8 cellular contexts compared by ENCODE assay signal in the genomic region with DNA sequence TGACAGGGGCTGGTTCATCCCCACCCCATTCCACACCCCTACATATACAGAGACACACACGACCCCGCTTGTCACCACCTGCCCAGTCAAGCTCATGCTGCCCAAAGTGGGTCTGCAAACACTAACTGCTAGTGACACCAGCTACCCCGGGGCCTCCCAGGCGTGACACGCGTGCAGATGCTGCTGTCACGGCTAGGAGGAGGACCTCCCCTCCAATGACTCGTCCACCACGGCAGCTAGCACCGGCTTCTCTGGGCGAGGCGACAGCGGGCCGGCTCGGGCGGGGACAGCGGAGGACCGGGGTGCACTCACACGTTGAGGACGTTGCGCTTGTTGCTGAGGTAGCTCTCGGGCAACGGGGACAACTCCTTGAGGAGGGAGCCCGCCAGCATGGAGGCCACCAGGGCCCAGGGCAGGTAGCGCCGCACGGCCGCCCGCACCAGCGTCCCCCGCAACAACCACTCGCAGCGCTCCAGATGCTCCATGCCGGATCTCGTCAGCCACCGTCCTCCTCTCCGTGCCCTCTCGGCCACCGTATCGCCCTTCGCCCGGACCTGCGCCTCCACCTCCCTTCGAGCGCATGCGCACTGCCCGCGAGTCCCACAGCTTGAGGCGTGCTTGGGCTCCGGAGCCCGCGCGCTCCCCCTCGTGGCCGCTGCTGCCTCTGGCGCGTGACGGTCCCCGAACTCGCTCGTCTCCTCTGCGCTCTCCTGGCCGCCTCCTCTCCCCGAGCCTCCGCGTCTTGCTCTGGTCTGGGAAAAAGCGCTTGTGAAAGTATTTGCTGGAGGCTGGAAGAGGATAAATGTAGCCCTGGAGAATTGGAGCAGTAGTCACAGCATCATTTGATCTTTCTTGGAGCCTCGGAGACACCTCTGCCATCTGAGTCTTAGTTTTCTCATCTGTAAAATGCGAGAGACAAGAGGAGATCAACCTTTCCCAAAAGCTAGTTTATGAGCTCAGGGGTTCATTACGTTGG. TPM values are rescaled to one million over a fixed set of nuclear protein-coding genes. Genes with fewer than 3 reads are reported as not detected.
A peak's percentile ranks its signal among the peaks of the same experiment; 100 is the strongest.
DNase-seq lines count a peak whose midpoint lies in the region; ATAC-seq, FAIRE-seq and TF ChIP-seq lines count a peak whose summit lies in the region.

TSS of gene FITM2 (minus strand) at position 539 of the 976 bp plus-strand sequence. CDS start at position 485, 54 bp downstream.

- no peaks in the 10 kb centered on the region for H3K9me3 ChIP-seq in right cardiac atrium (ENCODE audit: control insufficient read depth, low read length)

- FAIRE-seq in urothelium cell line (lab: Jason Lieb, UNC) = peak; percentile 93

- peak within 1 kb of the TSS; percentile 83 for H3K27ac Mint-ChIP-seq in T-helper 1 cell treated with Interleukin-12 subunit alpha and Interleukin-12 subunit beta and Interleukin-4 antibody, amounts not matched to agents 30 μg/mL and 1 μg/mL, for 36 hours

- WGBS in right cardiac atrium = 2% methylated on average over 70 of the region's 70 CpGs

- DNase-seq in NCI-H1694 (lab: John Stamatoyannopoulos, UW) (peak; percentile 75), anterior cingulate cortex (lab: John Stamatoyannopoulos, UW) (peak; percentile 80 to 98 (median 94)), right cardiac atrium (peak; percentile 99 to 100 (median 100)), pulmonary artery endothelial cell (ENCODE audit: low read depth, low spot score) (peak; percentile 84), urothelium cell line (ENCODE audit: low spot score) (peak; percentile 100)

- no peaks in the 10 kb centered on the region for H3K9me3 Mint-ChIP-seq in T-helper 1 cell treated with Interleukin-12 subunit alpha and Interleukin-12 subunit beta and Interleukin-4 antibody, amounts not matched to agents 30 μg/mL and 1 μg/mL, for 36 hours

- peak within 1 kb of the TSS; percentile 90 for H3K4me3 Mint-ChIP-seq in T-helper 1 cell treated with Interleukin-12 subunit alpha and Interleukin-12 subunit beta and Interleukin-4 antibody, amounts not matched to agents 30 μg/mL and 1 μg/mL, for 36 hours

- H3K27ac ChIP-seq in right cardiac atrium (ENCODE audit: low read length) = peak within 1 kb of the TSS; percentile 80

- peak within 1 kb of the TSS; percentile 53 for H3K4me3 ChIP-seq in right cardiac atrium (ENCODE audit: low read length)

- no peaks in the 10 kb centered on the region for H3K27me3 ChIP-seq in right cardiac atrium (ENCODE audit: control insufficient read depth, insufficient read depth)

- ATAC-seq in HG02885 (IDR thresholded peaks at IDR 0.05; ENCODE audit: poor library complexity, unreplicated experiment) = peak; percentile 95
- ATAC-seq in right cardiac atrium = peak; percentile 94 to 95

- intact Hi-C loops in right cardiac atrium (cut with DNase I) = loop anchor here (1.0 to 2.0 kb wide), 3 partner anchors 94 to 96 kb away; no protein-coding TSS in a partner anchor

- H3K36me3 Mint-ChIP-seq in T-helper 1 cell treated with Interleukin-12 subunit alpha and Interleukin-12 subunit beta and Interleukin-4 antibody, amounts not matched to agents 30 μg/mL and 1 μg/mL, for 36 hours (ENCODE audit: low read depth) = no peaks in the 10 kb centered on the region

- H3K27me3 Mint-ChIP-seq in T-helper 1 cell treated with Interleukin-12 subunit alpha and Interleukin-12 subunit beta and Interleukin-4 antibody, amounts not matched to agents 30 μg/mL and 1 μg/mL, for 36 hours (ENCODE audit: low read depth) = peaks cover 4% of the 10 kb centered on the region

- H3K4me1 Mint-ChIP-seq in T-helper 1 cell treated with Interleukin-12 subunit alpha and Interleukin-12 subunit beta and Interleukin-4 antibody, amounts not matched to agents 30 μg/mL and 1 μg/mL, for 36 hours (ENCODE audit: low read depth) = peaks cover 16% of the 10 kb centered on the region

- TF ChIP-seq POLR2A in GM15510 (IDR thresholded peaks at IDR 0.05; ENCODE audit: borderline replicate concordance, extremely low read depth, insufficient read length) = peak; percentile 78

- H3K4me1 ChIP-seq in right cardiac atrium (ENCODE audit: control insufficient read depth, insufficient read depth, low read length) = peaks cover 4% of the 10 kb centered on the region

RNA-seq across cellular contexts. Expression of gene FITM2, which starts in this region (rescaled TPM):
- total RNA-seq in right cardiac atrium = 100 to 1,000 TPM; 121 to 150 (median 145) TPM
- polyA plus RNA-seq in right cardiac atrium = 57.1 TPM
- 8.2 and 9.8 TPM in 2 replicates for total RNA-seq in pulmonary artery endothelial cell

Comparison
In these comparisons a context has a peak if more than half of its experiments do, and no peak if none do; other contexts are left out.
1. Peak in every context shown above with its lines: DNase-seq, ATAC-seq, H3K4me3 ChIP-seq and H3K27ac ChIP-seq.
2. RNA of gene FITM2 (total RNA-seq): 121 to 150 TPM in right cardiac atrium; 8.2 to 9.8 TPM in pulmonary artery endothelial cell; every median in the first group is over 10 times any median in the second.